8 cellular contexts compared by ENCODE assay signal in the genomic region with DNA sequence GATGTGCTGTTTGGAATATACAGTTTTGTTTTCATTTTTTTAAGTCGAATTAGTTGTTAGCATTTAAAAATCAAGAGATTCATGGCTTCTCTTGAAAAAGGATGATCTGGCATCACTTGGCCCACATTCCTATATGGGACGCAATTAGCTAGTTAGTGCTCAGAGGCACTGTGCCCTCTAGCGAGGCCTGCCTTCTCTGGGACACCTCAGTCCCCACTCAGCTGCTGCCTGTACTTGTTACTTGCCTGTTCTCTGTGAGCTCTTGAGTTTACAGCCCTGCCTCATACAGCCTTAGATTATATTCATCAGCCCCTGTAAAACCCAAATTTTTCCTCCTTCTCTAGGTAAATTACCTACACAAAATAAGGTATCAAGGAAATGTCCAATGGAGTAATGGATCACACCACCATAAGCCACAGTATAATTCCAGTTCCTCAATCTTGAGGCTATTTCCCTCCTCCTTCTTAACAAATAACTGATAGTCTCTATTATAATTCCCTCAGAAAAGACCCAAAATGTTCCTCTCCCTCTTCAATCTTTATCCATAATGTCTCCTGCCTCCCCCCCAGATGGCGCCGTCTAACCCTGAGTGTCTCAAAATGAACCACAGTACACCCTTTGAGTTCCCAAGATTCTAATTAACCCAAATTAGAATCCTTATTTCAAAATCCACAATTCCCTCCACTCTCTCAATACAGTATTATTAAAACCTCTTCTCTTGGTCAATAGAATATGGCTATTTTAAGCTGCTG. TPM values are rescaled to one million over a fixed set of nuclear protein-coding genes. Genes with fewer than 3 reads are reported as not detected.
DNase-seq lines count a peak whose midpoint lies in the region; ATAC-seq, FAIRE-seq and TF ChIP-seq lines count a peak whose summit lies in the region.

No MANE protein-coding gene starts in this region.

- H3K4me1 ChIP-seq in BE2C: peaks cover 12% of the 10 kb centered on the region
- H3K4me1 ChIP-seq in trophoblast cell (ENCODE audit: control insufficient read depth in 1 of 2, insufficient read depth in 2 of 2, low read length in 2 of 2): peaks cover 2 to 7% of the 10 kb centered on the region in 2 experiments

- H3K23ac ChIP-seq in trophoblast cell (ENCODE audit: low read length): no peak overlapping the region

- no peak overlapping the region for H3K4me3 Mint-ChIP-seq in central memory CD8-positive, alpha-beta T cell

- H4K12ac ChIP-seq in trophoblast cell (ENCODE audit: low read depth, low read length): no peak overlapping the region

- peak overlapping the region; percentile 12 for H3K27ac Mint-ChIP-seq in central memory CD8-positive, alpha-beta T cell (ENCODE audit: low read depth)

- H3K36me3 Mint-ChIP-seq in central memory CD8-positive, alpha-beta T cell (ENCODE audit: insufficient read depth): peaks cover 17% of the 10 kb centered on the region

- no peak overlapping the region for H3K14ac ChIP-seq in trophoblast cell (ENCODE audit: low read length)

- peak; percentile 70 for FAIRE-seq in H54 (lab: Jason Lieb, UNC)

- peak; percentile 52 for DNase-seq in BE2C
- no peak for DNase-seq in H54 (ENCODE audit: insufficient read length, low spot score)
- DNase-seq in SK-N-DZ (ENCODE audit: low spot score): peak; percentile 19
- DNase-seq in central memory CD8-positive, alpha-beta T cell (ENCODE audit: low spot score in 2 of 2): no peak
- DNase-seq in trophoblast cell: no peak
- DNase-seq in GDM1 (lab: John Stamatoyannopoulos, UW): no peak

- H3K27me3 ChIP-seq in BE2C (no peaks in the 10 kb centered on the region), trophoblast cell (ENCODE audit: insufficient read depth, low read length) (no peaks in the 10 kb centered on the region)

- peak; percentile 71 for TF ChIP-seq CTCF in BE2C (IDR thresholded peaks at IDR 0.05; ENCODE audit: low read depth, low read length)

- no peak overlapping the region for H3K27ac ChIP-seq in trophoblast cell (ENCODE audit: low read depth, low read length)

- H2BK120ac ChIP-seq in trophoblast cell (ENCODE audit: insufficient read depth, low read length, poor library complexity): no peak overlapping the region

- H3K9me3 ChIP-seq in BE2C (no peaks in the 10 kb centered on the region), trophoblast cell (ENCODE audit: insufficient read depth, low read depth, low read length) (no peaks in the 10 kb centered on the region)

- no peaks in the 10 kb centered on the region for H3K9me3 Mint-ChIP-seq in central memory CD8-positive, alpha-beta T cell

- no peak overlapping the region for H2AFZ ChIP-seq in trophoblast cell (ENCODE audit: insufficient read depth, low read length, poor library complexity)

- no peak overlapping the region for H4K8ac ChIP-seq in trophoblast cell (ENCODE audit: low read depth, low read length)

- no peaks in the 10 kb centered on the region; the same call in none of the 2 replicates for H3K36me3 ChIP-seq in BE2C
- H3K36me3 ChIP-seq in trophoblast cell (ENCODE audit: control insufficient read depth in 1 of 2, insufficient read depth in 2 of 2, low read length in 2 of 2): peaks cover 4 to 7% of the 10 kb centered on the region in 2 experiments

- no peak overlapping the region for H2AK5ac ChIP-seq in trophoblast cell (ENCODE audit: low read length)

- no peak overlapping the region for H2BK12ac ChIP-seq in trophoblast cell (ENCODE audit: low read length)

- no peak for TF ChIP-seq POLR2A in H54 (IDR thresholded peaks at IDR 0.05; ENCODE audit: low read depth, low read length)

- H3K79me2 ChIP-seq in trophoblast cell (ENCODE audit: control insufficient read depth, insufficient read depth, low read length, poor library complexity): peaks cover 2% of the 10 kb centered on the region

- no peak overlapping the region for H4K91ac ChIP-seq in trophoblast cell (ENCODE audit: low read depth, low read length)

- H3K4me3 ChIP-seq in BE2C (ENCODE audit: low read depth, low read length): no peak overlapping the region
- no peak overlapping the region for H3K4me3 ChIP-seq in trophoblast cell (ENCODE audit: low read depth, low read length)

- peaks cover 7% of the 10 kb centered on the region for H3K79me1 ChIP-seq in trophoblast cell (ENCODE audit: low read length)

- peak overlapping the region; percentile 61 for H3K9ac ChIP-seq in trophoblast cell (ENCODE audit: low read length)

- no peak overlapping the region for H3K4me2 ChIP-seq in trophoblast cell (ENCODE audit: low read length)

- no peak overlapping the region for H3K18ac ChIP-seq in trophoblast cell (ENCODE audit: low read length)

- no peak overlapping the region for H2BK5ac ChIP-seq in trophoblast cell (ENCODE audit: low read depth, low read length, poor library complexity)

- H3K4ac ChIP-seq in trophoblast cell (ENCODE audit: low read depth, low read length): no peak overlapping the region

- ATAC-seq in central memory CD8-positive, alpha-beta T cell (replicated peaks; ENCODE audit: extremely low read depth, poor library complexity, severe bottlenecking): no peak
- no peak for ATAC-seq in HG02884 (IDR thresholded peaks at IDR 0.05; ENCODE audit: unreplicated experiment)
- ATAC-seq in GM21367 (IDR thresholded peaks at IDR 0.05; ENCODE audit: unreplicated experiment): no peak

- no CpG with 5 or more reads among the region's 5 CpGs for WGBS in trophoblast cell (ENCODE audit: extremely low coverage, insufficient coverage, insufficient read length)

- no peaks in the 10 kb centered on the region for H3K27me3 Mint-ChIP-seq in central memory CD8-positive, alpha-beta T cell

- H3K4me1 Mint-ChIP-seq in central memory CD8-positive, alpha-beta T cell: peaks cover 36% of the 10 kb centered on the region

RNA-seq across cellular contexts. Expression of a gene that starts 2.7 kb away (rescaled TPM):
- 3.1 TPM for polyA plus RNA-seq in BE2C (2012; ENCODE audit: insufficient read depth, insufficient read length, low read depth)
- 2.0 and 2.4 TPM in 2 replicates for polyA plus RNA-seq in SK-N-DZ (2014; cell fraction: cytosol; rRNA removed)
- polyA plus RNA-seq in SK-N-DZ (2014; cell fraction: nucleus; rRNA removed): 0.91 and 1.8 TPM in 2 replicates
- polyA plus RNA-seq in trophoblast cell (2013): 17.2 and 17.8 TPM in 2 replicates

Comparison
In these comparisons a context has a peak if more than half of its experiments do, and no peak if none do; other contexts are left out.
1. DNase-seq: peak in BE2C (single experiment) and SK-N-DZ (single experiment); none in H54 (single experiment), central memory CD8-positive, alpha-beta T cell (0 of 2), trophoblast cell (0 of 2) and GDM1 (single experiment).